Comparison of ENCODE assay signal across 17 cellular contexts in the genomic region with DNA sequence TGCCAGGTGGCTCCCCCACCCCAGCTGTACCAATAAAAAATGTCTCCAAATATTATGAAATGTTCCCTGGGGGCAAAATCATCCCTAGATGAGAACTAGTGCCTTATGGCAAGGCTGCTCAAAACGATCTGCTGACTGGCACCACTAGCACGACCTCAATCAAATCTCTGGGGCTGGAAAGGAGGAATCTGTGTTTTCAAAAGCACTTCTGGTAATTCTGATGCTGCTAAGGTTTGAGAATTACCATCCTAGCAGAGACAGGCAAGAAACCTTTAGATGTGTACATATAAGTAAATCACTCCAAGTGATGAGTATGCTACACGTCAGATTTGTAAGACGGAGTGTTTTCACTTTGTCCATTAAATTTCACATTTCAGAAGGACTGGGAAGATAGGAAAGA.
"Had no signal": no experiment of that assay in that cellular context is flagged by ENCODE, and none has a peak within 500 bp of the region (broad histone marks: within the 10 kb centered on the region; RNA-seq: fewer than 3 reads in every experiment).

No MANE protein-coding gene starts in this region.

- H3K4me1 ChIP-seq: spleen, transverse colon had no signal

- ATAC-seq: esophagus mucosa; left lobe of liver; naive thymus-derived CD4-positive, alpha-beta T cell; sciatic nerve; stimulated activated memory B cell treated with anti-CD40 and anti-IgM and Interleukin-4, amounts not matched to agents 10 μg/mL and 1 μg/mL and 100 μg/mL, for 72 hours; stimulated activated naive CD8-positive, alpha-beta T cell treated with anti-CD3 and anti-CD28 coated beads, Interleukin-15, amount 100 ng/mL, for 72 hours had no signal

- H3K27ac ChIP-seq: spleen, thoracic aorta, transverse colon had no signal

- H3K27me3 ChIP-seq: spleen, transverse colon had no signal

- DNase-seq: effector memory CD4-positive, alpha-beta T cell; islet precursor cell; mammary epithelial cell; naive thymus-derived CD4-positive, alpha-beta T cell; posterior cingulate gyrus; spleen; stimulated activated CD4-positive, alpha-beta T cell treated with anti-CD3 and anti-CD28 coated beads, Interleukin-15, amount 100 ng/mL, for 24 hours; stimulated activated CD4-positive, alpha-beta T cell treated with anti-CD3 and anti-CD28 coated beads, Interleukin-1b, Interleukin-23, amount 100 ng/mL, for 48 hours; stimulated activated CD4-positive, alpha-beta T cell treated with anti-CD3 and anti-CD28 coated beads, Interleukin-4, amount 100 ng/mL, for 24 hours; stimulated activated naive CD8-positive, alpha-beta T cell treated with anti-CD3 and anti-CD28 coated beads, Interleukin-15, amount 100 ng/mL, for 72 hours; substantia nigra; transverse colon had no signal

- H3K4me3 ChIP-seq: spleen, thoracic aorta, transverse colon had no signal

- H3K9me3 ChIP-seq: spleen, thoracic aorta, transverse colon had no signal

- H3K36me3 ChIP-seq: spleen, thoracic aorta, transverse colon had no signal
